25 cellular contexts compared by ENCODE assay signal in the genomic region with DNA sequence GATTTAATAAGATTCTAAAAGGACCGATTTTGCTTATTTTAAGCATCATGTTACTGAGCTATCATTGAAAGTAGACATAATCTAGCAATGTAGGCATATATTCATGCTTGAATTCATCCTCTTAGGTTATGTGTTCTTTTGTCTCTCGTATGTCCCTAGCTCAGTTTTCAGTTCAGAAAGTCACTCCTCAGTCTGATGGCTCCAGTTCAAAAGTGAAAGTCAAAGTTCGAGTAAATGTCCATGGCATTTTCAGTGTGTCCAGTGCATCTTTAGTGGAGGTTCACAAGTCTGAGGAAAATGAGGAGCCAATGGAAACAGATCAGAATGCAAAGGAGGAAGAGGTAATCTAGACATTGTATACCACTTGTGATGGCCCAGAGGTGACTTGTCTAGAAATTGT. TPM values are rescaled to one million over a fixed set of nuclear protein-coding genes. Genes with fewer than 3 reads are reported as not detected.
DNase-seq lines count a peak whose midpoint lies in the region; ATAC-seq and TF ChIP-seq lines count a peak whose summit lies in the region.
"Had no signal": no experiment of that assay in that cellular context is flagged by ENCODE, and none has a peak within 500 bp of the region (broad histone marks: within the 10 kb centered on the region; RNA-seq: fewer than 3 reads in every experiment).

No MANE protein-coding gene starts in this region.

- 49% methylated on average over 3 of the region's 3 CpGs for WGBS in right lobe of liver (ENCODE audit: insufficient coverage, low coverage, low lambda C conversion rate, missing lambda C conversion rate)
- WGBS in ovary, 3 donors, result 86 to 90% (median 88%) methylated on average over 3 of the region's 3 CpGs

- H3K27me3 Mint-ChIP-seq in activated CD8-positive, alpha-beta memory T cell treated with anti-CD3 and anti-CD28 coated beads, Interleukin-2, amount 10 ng/mL, durations not matched to agents 7 days and 5 days, result no peaks in the 10 kb centered on the region
- H3K27me3 Mint-ChIP-seq in WTC11 (ENCODE audit: low read depth), result no peaks in the 10 kb centered on the region
- no peaks in the 10 kb centered on the region for H3K27me3 Mint-ChIP-seq in stimulated activated naive B cell treated with anti-CD40 and anti-IgM and Interleukin-4, amounts not matched to agents 10 μg/mL and 1 μg/mL and 100 μg/mL, for 72 hours
- H3K27me3 Mint-ChIP-seq: CD4-positive, CD25-positive, alpha-beta regulatory T cell had no signal

- H3K4me1 ChIP-seq in right lobe of liver (no peaks in the 10 kb centered on the region), ovary (ENCODE audit: insufficient read depth) (no peaks in the 10 kb centered on the region)
- H3K4me1 ChIP-seq: BE2C had no signal

- H3K4me3 ChIP-seq in right lobe of liver (no peak overlapping the region), ovary (no peak overlapping the region)
- H3K4me3 ChIP-seq: GM12878, MG63 had no signal

- peaks cover 2% of the 10 kb centered on the region for H3K4me1 Mint-ChIP-seq in activated CD8-positive, alpha-beta memory T cell treated with anti-CD3 and anti-CD28 coated beads, Interleukin-2, amount 10 ng/mL, durations not matched to agents 7 days and 5 days
- H3K4me1 Mint-ChIP-seq in WTC11, result no peaks in the 10 kb centered on the region
- peaks cover 3 to 8% of the 10 kb centered on the region in 2 donors for H3K4me1 Mint-ChIP-seq in stimulated activated naive B cell treated with anti-CD40 and anti-IgM and Interleukin-4, amounts not matched to agents 10 μg/mL and 1 μg/mL and 100 μg/mL, for 72 hours

- intact Hi-C loops in right lobe of liver (cut with DNase I) (no loop called here), ovary (cut with DNase I) (no loop called here)

- DNase-seq in activated CD8-positive, alpha-beta memory T cell treated with anti-CD3 and anti-CD28 coated beads, Interleukin-2, amount 10 ng/mL, durations not matched to agents 7 days and 5 days, result no peak
- DNase-seq in activated CD8-positive, alpha-beta memory T cell treated with anti-CD3 and anti-CD28 coated beads, Interleukin-2, amount 50 U/mL, for 48 hours, result no peak
- no peak for DNase-seq in WTC11 (ENCODE audit: low spot score)
- DNase-seq in right lobe of liver, result no peak
- no peak for DNase-seq in stimulated activated naive B cell treated with anti-CD40 and anti-IgM and Interleukin-4, amounts not matched to agents 10 μg/mL and 1 μg/mL and 100 μg/mL, for 72 hours
- DNase-seq in ovary, result no peak
- DNase-seq in stimulated activated CD8-positive, alpha-beta memory T cell treated with anti-CD3 and anti-CD28 coated beads, Interleukin-4, amount 100 ng/mL, for 48 hours, result no peak
- DNase-seq: BE2C; Calu3; CD4-positive, CD25-positive, alpha-beta regulatory T cell; DMS53; EL; H9; IMR-90; Kasumi-1; MG63; NCI-H1092; NCI-H146; NCI-H2081 treated with DMSO at 0.1 percent for 48 hours; NCI-H510A; NCI-H748 treated with DMSO at 0.1 percent for 48 hours; NK-92 treated with Interleukin-12 subunit alpha and Interleukin-12 subunit beta, amount 100 ng/mL, for 24 hours had no signal

- peak overlapping the region; percentile 30 for H3K27ac Mint-ChIP-seq in activated CD8-positive, alpha-beta memory T cell treated with anti-CD3 and anti-CD28 coated beads, Interleukin-2, amount 10 ng/mL, durations not matched to agents 7 days and 5 days
- H3K27ac Mint-ChIP-seq in WTC11, result 0 out of 2 replicates have a peak overlapping the region, but pooled peaks have one; percentile 59
- H3K27ac Mint-ChIP-seq in stimulated activated naive B cell treated with anti-CD40 and anti-IgM and Interleukin-4, amounts not matched to agents 10 μg/mL and 1 μg/mL and 100 μg/mL, for 72 hours, result peak overlapping the region; percentile 72

- TF ChIP-seq POLR2A in right lobe of liver (IDR thresholded peaks at IDR 0.05), result no peak
- no peak for TF ChIP-seq POLR2A in ovary (IDR thresholded peaks at IDR 0.05)

- H3K27ac ChIP-seq in right lobe of liver, result no peak overlapping the region
- H3K27ac ChIP-seq in ovary, result no peak overlapping the region
- H3K27ac ChIP-seq: HL-60 had no signal

- H3K36me3 Mint-ChIP-seq in activated CD8-positive, alpha-beta memory T cell treated with anti-CD3 and anti-CD28 coated beads, Interleukin-2, amount 10 ng/mL, durations not matched to agents 7 days and 5 days, result peaks cover 41% of the 10 kb centered on the region
- H3K36me3 Mint-ChIP-seq in WTC11, result peaks cover 84% of the 10 kb centered on the region
- peaks cover 27 to 50% of the 10 kb centered on the region in 2 donors for H3K36me3 Mint-ChIP-seq in stimulated activated naive B cell treated with anti-CD40 and anti-IgM and Interleukin-4, amounts not matched to agents 10 μg/mL and 1 μg/mL and 100 μg/mL, for 72 hours

- H3K36me3 ChIP-seq in right lobe of liver (peaks cover 0 to 79% (median 34%) of the 10 kb centered on the region in 4 donors), ovary (no peaks in the 10 kb centered on the region)

- H3K9me3 ChIP-seq in right lobe of liver (no peaks in the 10 kb centered on the region), ovary (no peaks in the 10 kb centered on the region)
- H3K9me3 ChIP-seq: BE2C, MG63 had no signal

- CTCF ChIA-PET in activated CD8-positive, alpha-beta memory T cell treated with anti-CD3 and anti-CD28 coated beads, Interleukin-2, amount 10 ng/mL, durations not matched to agents 7 days and 5 days (lab: Charles Lee), result interaction anchor here (1.2 kb wide), 1 partner anchor 261 kb away, joined by 3 read pairs; the partner anchor contains the start of gene SHROOM1
- CTCF ChIA-PET in WTC11 (lab: Charles Lee), result no interaction called here

- POLR2A ChIA-PET in WTC11 (lab: Charles Lee), result interaction anchor here (1.6 kb wide), 1 partner anchor 39 kb away, joined by 3 read pairs; the partner anchor contains the start of gene HSPA4

- H3K9me3 Mint-ChIP-seq in activated CD8-positive, alpha-beta memory T cell treated with anti-CD3 and anti-CD28 coated beads, Interleukin-2, amount 10 ng/mL, durations not matched to agents 7 days and 5 days (ENCODE audit: low read depth), result no peaks in the 10 kb centered on the region
- no peaks in the 10 kb centered on the region for H3K9me3 Mint-ChIP-seq in WTC11
- H3K9me3 Mint-ChIP-seq in stimulated activated naive B cell treated with anti-CD40 and anti-IgM and Interleukin-4, amounts not matched to agents 10 μg/mL and 1 μg/mL and 100 μg/mL, for 72 hours, result no peaks in the 10 kb centered on the region
- H3K9me3 Mint-ChIP-seq: H9 had no signal

- no peak for ATAC-seq in activated CD8-positive, alpha-beta memory T cell treated with anti-CD3 and anti-CD28 coated beads, Interleukin-2, amount 10 ng/mL, durations not matched to agents 7 days and 5 days
- ATAC-seq in WTC11, result no peak
- ATAC-seq in right lobe of liver, result peak; percentile 50 to 73 (median 56)
- ATAC-seq in stimulated activated naive B cell treated with anti-CD40 and anti-IgM and Interleukin-4, amounts not matched to agents 10 μg/mL and 1 μg/mL and 100 μg/mL, for 72 hours (replicated peaks), result no peak
- ATAC-seq: GM12878, Right ventricle myocardium inferior had no signal

- no peak for TF ChIP-seq EP300 in ovary (IDR thresholded peaks at IDR 0.05)

- TF ChIP-seq CTCF in WTC11 (IDR thresholded peaks at IDR 0.05) (no peak), right lobe of liver (IDR thresholded peaks at IDR 0.05) (no peak), ovary (IDR thresholded peaks at IDR 0.05) (no peak)

- no peaks in the 10 kb centered on the region for H3K27me3 ChIP-seq in right lobe of liver
- H3K27me3 ChIP-seq in ovary, result no peaks in the 10 kb centered on the region
- H3K27me3 ChIP-seq: BE2C, MG63 had no signal

- no peak overlapping the region for H3K4me3 Mint-ChIP-seq in activated CD8-positive, alpha-beta memory T cell treated with anti-CD3 and anti-CD28 coated beads, Interleukin-2, amount 10 ng/mL, durations not matched to agents 7 days and 5 days
- H3K4me3 Mint-ChIP-seq in WTC11, result no peak overlapping the region
- H3K4me3 Mint-ChIP-seq in stimulated activated naive B cell treated with anti-CD40 and anti-IgM and Interleukin-4, amounts not matched to agents 10 μg/mL and 1 μg/mL and 100 μg/mL, for 72 hours, result no peak overlapping the region
- H3K4me3 Mint-ChIP-seq: CD4-positive, CD25-positive, alpha-beta regulatory T cell; H9 had no signal

TF ChIP-seq in WTC11, 78 proteins besides CTCF, POLR2A, EP300 and RAD21 (continues in another document):
- TF ChIP-seq ZMAT4 (CRISPR knock-in tag; IDR thresholded peaks at IDR 0.05) (no peak), EMX1 (CRISPR knock-in tag; IDR thresholded peaks at IDR 0.05) (no peak), PRRX2 (CRISPR knock-in tag; IDR thresholded peaks at IDR 0.05) (no peak), ZNF232 (CRISPR knock-in tag; IDR thresholded peaks at IDR 0.05) (no peak), NR2C2 (CRISPR knock-in tag; IDR thresholded peaks at IDR 0.05) (no peak)
- TF ChIP-seq, protein P1, sequence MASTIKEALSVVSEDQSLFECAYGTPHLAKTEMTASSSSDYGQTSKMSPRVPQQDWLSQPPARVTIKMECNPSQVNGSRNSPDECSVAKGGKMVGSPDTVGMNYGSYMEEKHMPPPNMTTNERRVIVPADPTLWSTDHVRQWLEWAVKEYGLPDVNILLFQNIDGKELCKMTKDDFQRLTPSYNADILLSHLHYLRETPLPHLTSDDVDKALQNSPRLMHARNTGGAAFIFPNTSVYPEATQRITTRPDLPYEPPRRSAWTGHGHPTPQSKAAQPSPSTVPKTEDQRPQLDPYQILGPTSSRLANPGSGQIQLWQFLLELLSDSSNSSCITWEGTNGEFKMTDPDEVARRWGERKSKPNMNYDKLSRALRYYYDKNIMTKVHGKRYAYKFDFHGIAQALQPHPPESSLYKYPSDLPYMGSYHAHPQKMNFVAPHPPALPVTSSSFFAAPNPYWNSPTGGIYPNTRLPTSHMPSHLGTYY (CRISPR knock-in tag; IDR thresholded peaks at IDR 0.05), result no peak
- TF ChIP-seq, protein P2, sequence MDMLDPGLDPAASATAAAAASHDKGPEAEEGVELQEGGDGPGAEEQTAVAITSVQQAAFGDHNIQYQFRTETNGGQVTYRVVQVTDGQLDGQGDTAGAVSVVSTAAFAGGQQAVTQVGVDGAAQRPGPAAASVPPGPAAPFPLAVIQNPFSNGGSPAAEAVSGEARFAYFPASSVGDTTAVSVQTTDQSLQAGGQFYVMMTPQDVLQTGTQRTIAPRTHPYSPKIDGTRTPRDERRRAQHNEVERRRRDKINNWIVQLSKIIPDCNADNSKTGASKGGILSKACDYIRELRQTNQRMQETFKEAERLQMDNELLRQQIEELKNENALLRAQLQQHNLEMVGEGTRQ (CRISPR knock-in tag; IDR thresholded peaks at IDR 0.05), result no peak

RNA-seq across cellular contexts. Expression of gene HSPA4, which starts 39.2 kb away (rescaled TPM):
- total RNA-seq in activated CD8-positive, alpha-beta memory T cell treated with anti-CD3 and anti-CD28 coated beads, Interleukin-2, amount 10 ng/mL, durations not matched to agents 7 days and 5 days, result 100 to 1,000 TPM; 105 to 169 TPM
- total RNA-seq in WTC11 (2021) (316 to 363 TPM (median 335 TPM) in 3 replicates), right lobe of liver (10 to 100 TPM; 30.1 to 68.6 (median 46.1) TPM), ovary (10 to 100 TPM; 25.0 to 82.3 (median 61.1) TPM)
- polyA plus RNA-seq in ovary, result 10 to 100 TPM; 18.8 to 86.3 TPM

Comparison
In these comparisons a context has a peak if more than half of its experiments do, and no peak if none do; other contexts are left out.
1. ATAC-seq: peak in right lobe of liver (4 of 4); none in activated CD8-positive, alpha-beta memory T cell treated with anti-CD3 and anti-CD28 coated beads, Interleukin-2, amount 10 ng/mL, durations not matched to agents 7 days and 5 days (single experiment), WTC11 (single experiment) and stimulated activated naive B cell treated with anti-CD40 and anti-IgM and Interleukin-4, amounts not matched to agents 10 μg/mL and 1 μg/mL and 100 μg/mL, for 72 hours (0 of 2).
2. Peak in every context shown above with its lines, with median percentiles within 50 percentile points of each other: H3K27ac Mint-ChIP-seq.